ENCODE assay signal across 19 cellular contexts in genomic region chr3:184358921-184359350, GRCh38. TPM values are rescaled to one million over a fixed set of nuclear protein-coding genes. Genes with fewer than 3 reads are reported as not detected.
DNase-seq lines count a peak whose midpoint lies in the region; ATAC-seq and TF ChIP-seq lines count a peak whose summit lies in the region.
"Had no signal": no experiment of that assay in that cellular context is flagged by ENCODE, and none has a peak within 500 bp of the region (broad histone marks: within the 10 kb centered on the region; RNA-seq: fewer than 3 reads in every experiment).

No MANE protein-coding gene starts in this region.

- POLR2A ChIA-PET in CD4-positive, alpha-beta T cell (lab: Charles Lee) = interaction anchor here (0.6 kb wide), 1 partner anchor 171 kb away, joined by 3 read pairs; no protein-coding TSS in a partner anchor
- POLR2A ChIA-PET in RWPE1 (lab: Yijun Ruan, JAX; ENCODE audit: low non-redundant PET) = interaction anchor here (0.6 kb wide), 1 partner anchor 16 kb away, joined by 7 read pairs; no protein-coding TSS in a partner anchor

- TF ChIP-seq POLR2A in gastrocnemius medialis (IDR thresholded peaks at IDR 0.05) = no peak

- CTCF ChIA-PET in CD4-positive, alpha-beta T cell (lab: Charles Lee) = no interaction called here
- CTCF ChIA-PET in RWPE1 (lab: Yijun Ruan, JAX) = interaction anchor here (0.6 to 1.1 kb wide), 2 partner anchors 20 to 21 kb away, joined by 3 to 4 read pairs; no protein-coding TSS in a partner anchor

- intact Hi-C loops in CD4-positive, alpha-beta T cell (cut with DNase I, micrococcal nuclease) = loop anchor here in 1 of 2 experiments (5.0 kb wide), 1 partner anchor 168 kb away; no protein-coding TSS in a partner anchor
- intact Hi-C loops in dorsolateral prefrontal cortex (cut with DNase I) (no loop called here), gastrocnemius medialis (cut with DNase I; ENCODE audit: low total_unique reads) (no loop called here)

- peak overlapping the region; percentile 45 for H3K4me3 Mint-ChIP-seq in CD4-positive, alpha-beta T cell
- peak overlapping the region; percentile 92 for H3K4me3 Mint-ChIP-seq in neural crest cell

- no peak for ATAC-seq in CD4-positive, alpha-beta T cell (ENCODE audit: poor library complexity)
- ATAC-seq in stimulated activated naive CD8-positive, alpha-beta T cell treated with anti-CD3 and anti-CD28 coated beads, Interleukin-15, Interleukin-2, amounts not matched to agents 100 U/mL and 50 U/mL, for 24 hours = no peak
- ATAC-seq in GM21723 (IDR thresholded peaks at IDR 0.05; ENCODE audit: unreplicated experiment) (no peak), gastrocnemius medialis (no peak)
- ATAC-seq: Panc1 had no signal

- TF ChIP-seq CTCF in CD4-positive, alpha-beta T cell (IDR thresholded peaks at IDR 0.05) = no peak
- no peak for TF ChIP-seq CTCF in RWPE1 (conservative IDR thresholded peaks at IDR 0.05; ENCODE audit: low read depth)
- no peak for TF ChIP-seq CTCF in dorsolateral prefrontal cortex (IDR thresholded peaks at IDR 0.05 in 54 of 56, conservative IDR thresholded peaks at IDR 0.05 in 2 of 56; ENCODE audit: low read depth in 1 of 56, partially characterized antibody in 56 of 56)
- no peak for TF ChIP-seq CTCF in neural crest cell (conservative IDR thresholded peaks at IDR 0.05)
- no peak for TF ChIP-seq CTCF in brain microvascular endothelial cell (IDR thresholded peaks at IDR 0.05; ENCODE audit: low read depth, low read length, missing control alignments)
- TF ChIP-seq CTCF in gastrocnemius medialis (IDR thresholded peaks at IDR 0.05 in 4 of 5, conservative IDR thresholded peaks at IDR 0.05 in 1 of 5) = no peak

- H3K36me3 Mint-ChIP-seq in CD4-positive, alpha-beta T cell (ENCODE audit: low read depth) = peaks cover 15% of the 10 kb centered on the region
- peaks cover 5% of the 10 kb centered on the region for H3K36me3 Mint-ChIP-seq in neural crest cell (ENCODE audit: low read depth)

- H3K4me3 ChIP-seq in dorsolateral prefrontal cortex (peak overlapping the region in 39 of 59 donors; percentile 21 to 97 (median 90)), brain microvascular endothelial cell (ENCODE audit: low read depth, low read length) (no peak overlapping the region), gastrocnemius medialis (no peak overlapping the region)

- H3K27ac Mint-ChIP-seq in CD4-positive, alpha-beta T cell = no peak overlapping the region
- H3K27ac Mint-ChIP-seq in neural crest cell (ENCODE audit: unreplicated experiment) = no peak overlapping the region

- H3K9me3 ChIP-seq in CD4-positive, alpha-beta T cell (ENCODE audit: control insufficient read depth, low read length) = no peaks in the 10 kb centered on the region
- H3K9me3 ChIP-seq in gastrocnemius medialis = no peaks in the 10 kb centered on the region

- H3K9me3 Mint-ChIP-seq in CD4-positive, alpha-beta T cell = no peaks in the 10 kb centered on the region
- H3K9me3 Mint-ChIP-seq in neural crest cell = no peaks in the 10 kb centered on the region

- no peaks in the 10 kb centered on the region for H3K27me3 ChIP-seq in CD4-positive, alpha-beta T cell (ENCODE audit: control insufficient read depth, insufficient read depth, low read length)
- no peaks in the 10 kb centered on the region for H3K27me3 ChIP-seq in dorsolateral prefrontal cortex
- H3K27me3 ChIP-seq in brain microvascular endothelial cell (replicated peaks) = no peaks in the 10 kb centered on the region
- no peaks in the 10 kb centered on the region for H3K27me3 ChIP-seq in gastrocnemius medialis

- peaks cover 14% of the 10 kb centered on the region for H3K4me1 Mint-ChIP-seq in CD4-positive, alpha-beta T cell (ENCODE audit: low read depth)
- H3K4me1 Mint-ChIP-seq in neural crest cell = peaks cover 31% of the 10 kb centered on the region

- DNase-seq in CD4-positive, alpha-beta T cell = no peak
- DNase-seq in RWPE1 (ENCODE audit: low spot score) (no peak), dorsolateral prefrontal cortex (no peak), neural crest cell (ENCODE audit: low read depth, low spot score) (no peak), brain microvascular endothelial cell (no peak), gastrocnemius medialis (no peak)
- DNase-seq in stimulated activated naive CD8-positive, alpha-beta T cell treated with anti-CD3 and anti-CD28 coated beads, Interleukin-15, Interleukin-2, amounts not matched to agents 100 U/mL and 50 U/mL, for 24 hours = no peak
- DNase-seq: COR-L47, DMS153, NCI-H1092, NCI-H2081 treated with DMSO at 0.1 percent for 48 hours, NCI-H510A, NCI-H774, SHP77 had no signal

- H3K27ac ChIP-seq in CD4-positive, alpha-beta T cell (ENCODE audit: low read depth, low read length) = no peak overlapping the region
- H3K27ac ChIP-seq in RWPE1 (peak overlapping the region; percentile 21; the same call in 1 of the 2 replicates), dorsolateral prefrontal cortex (peak overlapping the region in 55 of 59 donors; percentile 3 to 100 (median 99)), brain microvascular endothelial cell (no peak overlapping the region), gastrocnemius medialis (no peak overlapping the region)
- H3K27ac ChIP-seq: C4-2B, KMS-11 had no signal

- in situ Hi-C loops in brain microvascular endothelial cell (cut with HindIII; ENCODE audit: low pct_ligation_motif_present, low sequenced_read_pairs) (loop anchor here (25.0 kb wide), 1 partner anchor 178 kb away; no protein-coding TSS in a partner anchor), gastrocnemius medialis (cut with MboI; ENCODE audit: low sequenced_read_pairs in 4 of 4) (loop anchor here in 3 of 4 donors (25.0 kb wide), 3 partner anchors 403 to 453 kb away; partner anchors contain the start of gene VPS8 (in 1 of the 3))

- no peaks in the 10 kb centered on the region for H3K36me3 ChIP-seq in brain microvascular endothelial cell (replicated peaks)
- no peaks in the 10 kb centered on the region for H3K36me3 ChIP-seq in gastrocnemius medialis

- H3K4me1 ChIP-seq in gastrocnemius medialis = peaks cover 8 to 20% of the 10 kb centered on the region in 2 donors

- no peaks in the 10 kb centered on the region for H3K27me3 Mint-ChIP-seq in CD4-positive, alpha-beta T cell
- peaks cover 2% of the 10 kb centered on the region for H3K27me3 Mint-ChIP-seq in neural crest cell (ENCODE audit: low read depth)

RNA-seq across cellular contexts. Expression of gene CLCN2, which starts 2.5 kb away (rescaled TPM):
- total RNA-seq in CD4-positive, alpha-beta T cell = 1 to 10 TPM; 3.2 to 3.5 TPM
- total RNA-seq in dorsolateral prefrontal cortex (10 to 100 TPM; 11.7 to 50.5 (median 26.1) TPM), neural crest cell (23.6 and 27.8 TPM in 2 replicates), gastrocnemius medialis (1 to 10 TPM in 2 of 4 donors, under 1 TPM in 2; 0.62 to 1.2 (median 0.92) TPM)

RNA-seq across cellular contexts. Expression of gene POLR2H, which starts 2.6 kb away (rescaled TPM):
- total RNA-seq in CD4-positive, alpha-beta T cell = 10 to 100 TPM; 19.1 to 21.1 TPM
- 10 to 100 TPM; 27.9 to 64.8 (median 47.7) TPM for total RNA-seq in dorsolateral prefrontal cortex
- total RNA-seq in neural crest cell = 94.5 and 98.9 TPM in 2 replicates
- 10 to 100 TPM; 45.5 to 87.7 (median 53.0) TPM for total RNA-seq in gastrocnemius medialis

RNA-seq across cellular contexts. Expression of gene THPO, which starts 19.1 kb away (rescaled TPM):
- total RNA-seq in CD4-positive, alpha-beta T cell = not detected
- 10 to 100 TPM in 1 of 120 experiments, 1 to 10 TPM in 118, under 1 TPM in 1; 0.95 to 11.7 (median 3.5) TPM for total RNA-seq in dorsolateral prefrontal cortex
- 0.55 and 0.98 TPM in 2 replicates for total RNA-seq in neural crest cell
- total RNA-seq in gastrocnemius medialis = 1 to 10 TPM in 1 of 4 donors, under 1 TPM in 2, not detected in 1; 0.36 to 2.5 (median 0.69) TPM
- total RNA-seq: M059J had no signal

RNA-seq across cellular contexts. Expression of gene CHRD, which starts 20.9 kb away (rescaled TPM):
- total RNA-seq in CD4-positive, alpha-beta T cell = under 1 TPM in 1 of 2 experiments, not detected in 1; 0.22 TPM
- total RNA-seq in dorsolateral prefrontal cortex (100 to 1,000 TPM in 1 of 120 experiments, 10 to 100 TPM in 119; 28.5 to 110 (median 60.9) TPM), neural crest cell (3.2 and 4.0 TPM in 2 replicates), gastrocnemius medialis (1 to 10 TPM; 2.6 to 5.7 (median 3.4) TPM)

RNA-seq across cellular contexts. Expression of gene FAM131A, which starts 21.5 kb away (rescaled TPM):
- total RNA-seq in CD4-positive, alpha-beta T cell = 10 to 100 TPM; 10.4 to 11.0 TPM
- total RNA-seq in dorsolateral prefrontal cortex = 100 to 1,000 TPM in 106 of 120 experiments, 10 to 100 TPM in 14; 76.8 to 195 (median 128) TPM
- total RNA-seq in neural crest cell = 17.4 and 19.7 TPM in 2 replicates
- total RNA-seq in gastrocnemius medialis = 10 to 100 TPM; 14.7 to 27.1 (median 18.8) TPM

Comparison
In these comparisons a context has a peak if more than half of its experiments do, and no peak if none do; other contexts are left out.
1. H3K27ac ChIP-seq: peak in RWPE1 (single experiment) and dorsolateral prefrontal cortex (55 of 59); none in CD4-positive, alpha-beta T cell (single experiment), brain microvascular endothelial cell (single experiment) and gastrocnemius medialis (0 of 4).
2. H3K4me3 ChIP-seq: peak in dorsolateral prefrontal cortex (39 of 59); none in brain microvascular endothelial cell (single experiment) and gastrocnemius medialis (0 of 4).